Comparison of ENCODE assay signal across 1 cellular context in genomic region chr11:77467233-77467632, GRCh38.
TF ChIP-seq lines count a peak whose summit lies in the region.

No MANE protein-coding gene starts in this region.

TF ChIP-seq in A549, 52 proteins besides CTCF, POLR2A, EP300 and RAD21:
- TF ChIP-seq SMC3 (IDR thresholded peaks at IDR 0.05): no peak
- TF ChIP-seq NPAS2 (CRISPR knock-in tag; IDR thresholded peaks at IDR 0.05; ENCODE audit: borderline replicate concordance): no peak
- TF ChIP-seq HDAC2 (IDR thresholded peaks at IDR 0.05): no peak
- TF ChIP-seq EHF (CRISPR knock-in tag; IDR thresholded peaks at IDR 0.05): no peak
- no peak for TF ChIP-seq ZFP36 (IDR thresholded peaks at IDR 0.05; ENCODE audit: borderline replicate concordance, partially characterized antibody)
- TF ChIP-seq MAZ (IDR thresholded peaks at IDR 0.05; ENCODE audit: borderline replicate concordance, low read depth, low read length): no peak
- TF ChIP-seq RNF2 (IDR thresholded peaks at IDR 0.05; ENCODE audit: borderline replicate concordance, low read depth): no peak
- no peak for TF ChIP-seq CHD2 (IDR thresholded peaks at IDR 0.05; ENCODE audit: low read length, partially characterized antibody)
- no peak for TF ChIP-seq POLR2AphosphoS2 (conservative IDR thresholded peaks at IDR 0.05; ENCODE audit: low read length)
- TF ChIP-seq MAX (IDR thresholded peaks at IDR 0.05): no peak
- no peak for TF ChIP-seq JUN (IDR thresholded peaks at IDR 0.05)
